ENCODE assay signal across 10 cellular contexts in the genomic region with DNA sequence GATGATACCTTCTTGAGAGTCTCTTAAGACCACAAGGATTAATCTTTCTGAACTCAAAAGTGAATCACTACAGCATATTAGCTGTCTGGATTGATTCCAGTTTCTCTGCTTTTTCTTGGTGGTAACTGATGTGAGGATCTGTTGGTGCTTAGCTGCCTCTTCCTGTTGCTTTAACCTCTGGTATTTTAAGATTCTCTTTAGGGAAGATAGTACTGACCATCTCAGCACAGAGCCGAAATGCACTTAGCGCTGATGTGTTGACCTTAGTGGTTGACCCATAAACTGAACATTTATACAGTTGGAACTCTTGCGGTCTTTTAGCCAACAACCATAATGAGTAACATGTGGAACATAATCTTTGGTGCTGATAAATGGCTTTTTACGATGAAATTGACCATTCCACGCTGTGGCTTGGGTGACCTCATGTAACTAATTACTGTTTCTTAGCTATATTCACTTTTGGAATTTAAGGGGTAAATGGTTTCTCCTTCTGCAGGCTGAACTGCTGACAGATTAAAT. TPM values are rescaled to one million over a fixed set of nuclear protein-coding genes. Genes with fewer than 3 reads are reported as not detected.
DNase-seq lines count a peak whose midpoint lies in the region; ATAC-seq and TF ChIP-seq lines count a peak whose summit lies in the region.
"Had no signal": no experiment of that assay in that cellular context is flagged by ENCODE, and none has a peak within 500 bp of the region (broad histone marks: within the 10 kb centered on the region; RNA-seq: fewer than 3 reads in every experiment).

No MANE protein-coding gene starts in this region.

- TF ChIP-seq EP300 in suprapubic skin (IDR thresholded peaks at IDR 0.05): no peak

- no peaks in the 10 kb centered on the region for H3K9me3 ChIP-seq in suprapubic skin
- H3K9me3 ChIP-seq in ascending aorta: no peaks in the 10 kb centered on the region

- ATAC-seq in WTC11 (no peak), left ventricle myocardium superior (peak; percentile 80), HG03095 (IDR thresholded peaks at IDR 0.05; ENCODE audit: unreplicated experiment) (no peak), GM21737 (IDR thresholded peaks at IDR 0.05; ENCODE audit: unreplicated experiment) (no peak)

- intact Hi-C loops in left ventricle myocardium superior (cut with micrococcal nuclease): no loop called here
- intact Hi-C loops in ascending aorta (cut with DNase I): no loop called here

- 56% methylated on average over 5 of the region's 5 CpGs for WGBS in suprapubic skin

- no peak overlapping the region for H3K4me3 Mint-ChIP-seq in WTC11

- peak overlapping the region; percentile 23 for H3K27ac ChIP-seq in suprapubic skin
- H3K27ac ChIP-seq in ascending aorta: no peak overlapping the region

- H3K27ac Mint-ChIP-seq in WTC11: peak overlapping the region; percentile 31; the same call in 1 of the 2 replicates

- H3K36me3 Mint-ChIP-seq in WTC11: peaks cover 22% of the 10 kb centered on the region

- H3K27me3 ChIP-seq in suprapubic skin (no peaks in the 10 kb centered on the region), ascending aorta (no peaks in the 10 kb centered on the region)

- TF ChIP-seq POLR2A in suprapubic skin (IDR thresholded peaks at IDR 0.05): no peak

- H3K4me3 ChIP-seq in suprapubic skin: no peak overlapping the region
- no peak overlapping the region for H3K4me3 ChIP-seq in ascending aorta

- POLR2A ChIA-PET in WTC11 (lab: Charles Lee): no interaction called here

- DNase-seq in DMS79 treated with DMSO at 0.1 percent for 48 hours (lab: John Stamatoyannopoulos, UW) (peak; percentile 36), DMS79 (lab: John Stamatoyannopoulos, UW) (no peak), WTC11 (ENCODE audit: low spot score) (no peak), left ventricle myocardium superior (no peak), suprapubic skin (ENCODE audit: low spot score in 2 of 2) (no peak), ascending aorta (ENCODE audit: low spot score in 2 of 2) (no peak)
- DNase-seq: 8988T; central memory CD4-positive, alpha-beta T cell had no signal

- no peaks in the 10 kb centered on the region for H3K27me3 Mint-ChIP-seq in WTC11 (ENCODE audit: low read depth)

- H3K4me1 ChIP-seq in suprapubic skin: peaks cover 32% of the 10 kb centered on the region
- H3K4me1 ChIP-seq in ascending aorta: peaks cover 0 to 17% of the 10 kb centered on the region in 2 donors

- peaks cover 13% of the 10 kb centered on the region for H3K9me3 Mint-ChIP-seq in WTC11

- H3K36me3 ChIP-seq in suprapubic skin (no peaks in the 10 kb centered on the region), ascending aorta (no peaks in the 10 kb centered on the region)

- peaks cover 43% of the 10 kb centered on the region for H3K4me1 Mint-ChIP-seq in WTC11

- CTCF ChIA-PET in WTC11 (lab: Charles Lee): interaction anchor here (0.7 to 1.6 kb wide), 3 partner anchors 29 to 445 kb away, joined by 3 to 5 read pairs (median 5); no protein-coding TSS in a partner anchor

- TF ChIP-seq CTCF in WTC11 (IDR thresholded peaks at IDR 0.05) (no peak), suprapubic skin (IDR thresholded peaks at IDR 0.05) (no peak), ascending aorta (IDR thresholded peaks at IDR 0.05) (no peak)

TF ChIP-seq in WTC11, 78 proteins besides CTCF, POLR2A, EP300 and RAD21 (continues in another document):
- no peak for TF ChIP-seq ATF1 (CRISPR knock-in tag; IDR thresholded peaks at IDR 0.05)
- TF ChIP-seq, protein P1, sequence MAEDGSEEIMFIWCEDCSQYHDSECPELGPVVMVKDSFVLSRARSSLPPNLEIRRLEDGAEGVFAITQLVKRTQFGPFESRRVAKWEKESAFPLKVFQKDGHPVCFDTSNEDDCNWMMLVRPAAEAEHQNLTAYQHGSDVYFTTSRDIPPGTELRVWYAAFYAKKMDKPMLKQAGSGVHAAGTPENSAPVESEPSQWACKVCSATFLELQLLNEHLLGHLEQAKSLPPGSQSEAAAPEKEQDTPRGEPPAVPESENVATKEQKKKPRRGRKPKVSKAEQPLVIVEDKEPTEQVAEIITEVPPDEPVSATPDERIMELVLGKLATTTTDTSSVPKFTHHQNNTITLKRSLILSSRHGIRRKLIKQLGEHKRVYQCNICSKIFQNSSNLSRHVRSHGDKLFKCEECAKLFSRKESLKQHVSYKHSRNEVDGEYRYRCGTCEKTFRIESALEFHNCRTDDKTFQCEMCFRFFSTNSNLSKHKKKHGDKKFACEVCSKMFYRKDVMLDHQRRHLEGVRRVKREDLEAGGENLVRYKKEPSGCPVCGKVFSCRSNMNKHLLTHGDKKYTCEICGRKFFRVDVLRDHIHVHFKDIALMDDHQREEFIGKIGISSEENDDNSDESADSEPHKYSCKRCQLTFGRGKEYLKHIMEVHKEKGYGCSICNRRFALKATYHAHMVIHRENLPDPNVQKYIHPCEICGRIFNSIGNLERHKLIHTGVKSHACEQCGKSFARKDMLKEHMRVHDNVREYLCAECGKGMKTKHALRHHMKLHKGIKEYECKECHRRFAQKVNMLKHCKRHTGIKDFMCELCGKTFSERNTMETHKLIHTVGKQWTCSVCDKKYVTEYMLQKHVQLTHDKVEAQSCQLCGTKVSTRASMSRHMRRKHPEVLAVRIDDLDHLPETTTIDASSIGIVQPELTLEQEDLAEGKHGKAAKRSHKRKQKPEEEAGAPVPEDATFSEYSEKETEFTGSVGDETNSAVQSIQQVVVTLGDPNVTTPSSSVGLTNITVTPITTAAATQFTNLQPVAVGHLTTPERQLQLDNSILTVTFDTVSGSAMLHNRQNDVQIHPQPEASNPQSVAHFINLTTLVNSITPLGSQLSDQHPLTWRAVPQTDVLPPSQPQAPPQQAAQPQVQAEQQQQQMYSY (CRISPR knock-in tag; IDR thresholded peaks at IDR 0.05): no peak
- TF ChIP-seq IRF2 (CRISPR knock-in tag; IDR thresholded peaks at IDR 0.05; ENCODE audit: borderline replicate concordance, low read depth): no peak
- TF ChIP-seq RORB (CRISPR knock-in tag; IDR thresholded peaks at IDR 0.05): no peak
- TF ChIP-seq TCF7 (CRISPR knock-in tag; IDR thresholded peaks at IDR 0.05; ENCODE audit: low read depth): no peak
- no peak for TF ChIP-seq ZNF121 (CRISPR knock-in tag; IDR thresholded peaks at IDR 0.05)
- TF ChIP-seq, protein P2, sequence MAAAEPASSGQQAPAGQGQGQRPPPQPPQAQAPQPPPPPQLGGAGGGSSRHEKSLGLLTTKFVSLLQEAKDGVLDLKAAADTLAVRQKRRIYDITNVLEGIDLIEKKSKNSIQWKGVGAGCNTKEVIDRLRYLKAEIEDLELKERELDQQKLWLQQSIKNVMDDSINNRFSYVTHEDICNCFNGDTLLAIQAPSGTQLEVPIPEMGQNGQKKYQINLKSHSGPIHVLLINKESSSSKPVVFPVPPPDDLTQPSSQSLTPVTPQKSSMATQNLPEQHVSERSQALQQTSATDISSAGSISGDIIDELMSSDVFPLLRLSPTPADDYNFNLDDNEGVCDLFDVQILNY (CRISPR knock-in tag; IDR thresholded peaks at IDR 0.05): no peak
- TF ChIP-seq, protein P3, sequence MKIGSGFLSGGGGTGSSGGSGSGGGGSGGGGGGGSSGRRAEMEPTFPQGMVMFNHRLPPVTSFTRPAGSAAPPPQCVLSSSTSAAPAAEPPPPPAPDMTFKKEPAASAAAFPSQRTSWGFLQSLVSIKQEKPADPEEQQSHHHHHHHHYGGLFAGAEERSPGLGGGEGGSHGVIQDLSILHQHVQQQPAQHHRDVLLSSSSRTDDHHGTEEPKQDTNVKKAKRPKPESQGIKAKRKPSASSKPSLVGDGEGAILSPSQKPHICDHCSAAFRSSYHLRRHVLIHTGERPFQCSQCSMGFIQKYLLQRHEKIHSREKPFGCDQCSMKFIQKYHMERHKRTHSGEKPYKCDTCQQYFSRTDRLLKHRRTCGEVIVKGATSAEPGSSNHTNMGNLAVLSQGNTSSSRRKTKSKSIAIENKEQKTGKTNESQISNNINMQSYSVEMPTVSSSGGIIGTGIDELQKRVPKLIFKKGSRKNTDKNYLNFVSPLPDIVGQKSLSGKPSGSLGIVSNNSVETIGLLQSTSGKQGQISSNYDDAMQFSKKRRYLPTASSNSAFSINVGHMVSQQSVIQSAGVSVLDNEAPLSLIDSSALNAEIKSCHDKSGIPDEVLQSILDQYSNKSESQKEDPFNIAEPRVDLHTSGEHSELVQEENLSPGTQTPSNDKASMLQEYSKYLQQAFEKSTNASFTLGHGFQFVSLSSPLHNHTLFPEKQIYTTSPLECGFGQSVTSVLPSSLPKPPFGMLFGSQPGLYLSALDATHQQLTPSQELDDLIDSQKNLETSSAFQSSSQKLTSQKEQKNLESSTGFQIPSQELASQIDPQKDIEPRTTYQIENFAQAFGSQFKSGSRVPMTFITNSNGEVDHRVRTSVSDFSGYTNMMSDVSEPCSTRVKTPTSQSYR (CRISPR knock-in tag; IDR thresholded peaks at IDR 0.05): no peak
- TF ChIP-seq, protein P4, sequence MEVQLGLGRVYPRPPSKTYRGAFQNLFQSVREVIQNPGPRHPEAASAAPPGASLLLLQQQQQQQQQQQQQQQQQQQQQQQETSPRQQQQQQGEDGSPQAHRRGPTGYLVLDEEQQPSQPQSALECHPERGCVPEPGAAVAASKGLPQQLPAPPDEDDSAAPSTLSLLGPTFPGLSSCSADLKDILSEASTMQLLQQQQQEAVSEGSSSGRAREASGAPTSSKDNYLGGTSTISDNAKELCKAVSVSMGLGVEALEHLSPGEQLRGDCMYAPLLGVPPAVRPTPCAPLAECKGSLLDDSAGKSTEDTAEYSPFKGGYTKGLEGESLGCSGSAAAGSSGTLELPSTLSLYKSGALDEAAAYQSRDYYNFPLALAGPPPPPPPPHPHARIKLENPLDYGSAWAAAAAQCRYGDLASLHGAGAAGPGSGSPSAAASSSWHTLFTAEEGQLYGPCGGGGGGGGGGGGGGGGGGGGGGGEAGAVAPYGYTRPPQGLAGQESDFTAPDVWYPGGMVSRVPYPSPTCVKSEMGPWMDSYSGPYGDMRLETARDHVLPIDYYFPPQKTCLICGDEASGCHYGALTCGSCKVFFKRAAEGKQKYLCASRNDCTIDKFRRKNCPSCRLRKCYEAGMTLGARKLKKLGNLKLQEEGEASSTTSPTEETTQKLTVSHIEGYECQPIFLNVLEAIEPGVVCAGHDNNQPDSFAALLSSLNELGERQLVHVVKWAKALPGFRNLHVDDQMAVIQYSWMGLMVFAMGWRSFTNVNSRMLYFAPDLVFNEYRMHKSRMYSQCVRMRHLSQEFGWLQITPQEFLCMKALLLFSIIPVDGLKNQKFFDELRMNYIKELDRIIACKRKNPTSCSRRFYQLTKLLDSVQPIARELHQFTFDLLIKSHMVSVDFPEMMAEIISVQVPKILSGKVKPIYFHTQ (CRISPR knock-in tag; IDR thresholded peaks at IDR 0.05): no peak
- no peak for TF ChIP-seq ZNF138 (CRISPR knock-in tag; conservative IDR thresholded peaks at IDR 0.05)
- TF ChIP-seq ZNF396 (CRISPR knock-in tag; IDR thresholded peaks at IDR 0.05; ENCODE audit: borderline replicate concordance): no peak
- no peak for TF ChIP-seq JUN (CRISPR knock-in tag; IDR thresholded peaks at IDR 0.05)

RNA-seq across cellular contexts. Expression of a gene that starts 33.7 kb away (rescaled TPM):
- 340 to 353 TPM (median 345 TPM) in 3 replicates for total RNA-seq in WTC11 (2021)
- total RNA-seq in left ventricle myocardium superior: 297 TPM
- 100 to 1,000 TPM; 150 to 237 (median 174) TPM for total RNA-seq in suprapubic skin
- total RNA-seq in ascending aorta: 216 TPM

RNA-seq across cellular contexts. Expression of a gene that starts 56.2 kb away (rescaled TPM):
- total RNA-seq in WTC11 (2021): 27.5 to 33.9 TPM (median 27.8 TPM) in 3 replicates
- total RNA-seq in left ventricle myocardium superior: 2.1 TPM
- 100 to 1,000 TPM in 1 of 4 donors, 10 to 100 TPM in 3; 71.9 to 109 (median 84.6) TPM for total RNA-seq in suprapubic skin
- total RNA-seq in ascending aorta: 5.4 TPM
